ENCODE assay signal across 22 cellular contexts in genomic region chrX:38610839-38611238, GRCh38. TPM values are rescaled to one million over a fixed set of nuclear protein-coding genes. Genes with fewer than 3 reads are reported as not detected.
DNase-seq lines count a peak whose midpoint lies in the region; ATAC-seq and TF ChIP-seq lines count a peak whose summit lies in the region.
"Had no signal": no experiment of that assay in that cellular context is flagged by ENCODE, and none has a peak within 500 bp of the region (broad histone marks: within the 10 kb centered on the region; RNA-seq: fewer than 3 reads in every experiment).

No MANE protein-coding gene starts in this region.

- peaks cover 0 to 42% (median 0%) of the 10 kb centered on the region in 7 donors for H3K27me3 ChIP-seq in heart right ventricle

- H3K4me1 ChIP-seq in heart right ventricle: peaks cover 0 to 4% (median 0%) of the 10 kb centered on the region in 9 donors
- H3K4me1 ChIP-seq: A549, Caco-2 had no signal

- H3K36me3 ChIP-seq in heart right ventricle: no peaks in the 10 kb centered on the region

- H3K4me3 ChIP-seq in heart right ventricle: no peak overlapping the region
- H3K4me3 ChIP-seq: A549 had no signal

- H3K27ac ChIP-seq in heart right ventricle: no peak overlapping the region
- H3K27ac ChIP-seq: 22Rv1, A549, C4-2B, HL-60 had no signal

- ATAC-seq in heart right ventricle: no peak
- ATAC-seq: A549 had no signal

- H3K9me3 ChIP-seq in heart right ventricle: no peaks in the 10 kb centered on the region
- H3K9me3 ChIP-seq: A549, Caco-2 had no signal

- intact Hi-C loops in heart right ventricle (cut with DNase I): loop anchor here in 1 of 10 donors (5.0 kb wide), 1 partner anchor 51 kb away; no protein-coding TSS in a partner anchor

- WGBS in heart right ventricle, 2 donors: 86 to 91% methylated on average over 6 of the region's 6 CpGs

- peak; percentile 5 for DNase-seq in NCI-H2227 treated with DMSO at 0.1 percent for 48 hours (lab: John Stamatoyannopoulos, UW)
- DNase-seq in NCI-H2227 (lab: John Stamatoyannopoulos, UW; ENCODE audit: unreplicated experiment): no peak
- peak; percentile 15 for DNase-seq in NCI-H69 (lab: John Stamatoyannopoulos, UW)
- peak; percentile 42 for DNase-seq in cerebellum (ENCODE audit: low spot score)
- DNase-seq in inferior parietal cortex (ENCODE audit: extremely low spot score): no peak
- DNase-seq in NCI-H774 (lab: John Stamatoyannopoulos, UW): no peak
- no peak for DNase-seq in NOMO-1 (lab: John Stamatoyannopoulos, UW; ENCODE audit: unreplicated experiment in 2 of 2)
- no peak for DNase-seq in heart right ventricle
- DNase-seq: AML-193; Caco-2; CD4-positive, alpha-beta T cell; DMS153; DMS79; GF-D8; GOT3; H7; IMR-90 had no signal

- no peak for TF ChIP-seq CTCF in heart right ventricle (IDR thresholded peaks at IDR 0.05)

RNA-seq across cellular contexts. Expression of gene TSPAN7, which starts 49.5 kb away (rescaled TPM):
- total RNA-seq in cerebellum: 102 TPM
- 10 to 100 TPM; 11.1 to 45.1 (median 19.1) TPM for total RNA-seq in heart right ventricle
- 10 to 100 TPM; 25.2 to 49.3 TPM for polyA plus RNA-seq in heart right ventricle
- total RNA-seq: IMR-90 had no signal
- polyA plus RNA-seq: BJ, IMR-90 had no signal

Comparison
In these comparisons a context has a peak if more than half of its experiments do, and no peak if none do; other contexts are left out.
1. DNase-seq: peak in NCI-H2227 treated with DMSO at 0.1 percent for 48 hours (single experiment), NCI-H69 (single experiment) and cerebellum (single experiment); none in NCI-H2227 (single experiment), inferior parietal cortex (single experiment), NCI-H774 (single experiment), NOMO-1 (0 of 2) and heart right ventricle (0 of 2).